1 cellular context compared by ENCODE assay signal in the genomic region with DNA sequence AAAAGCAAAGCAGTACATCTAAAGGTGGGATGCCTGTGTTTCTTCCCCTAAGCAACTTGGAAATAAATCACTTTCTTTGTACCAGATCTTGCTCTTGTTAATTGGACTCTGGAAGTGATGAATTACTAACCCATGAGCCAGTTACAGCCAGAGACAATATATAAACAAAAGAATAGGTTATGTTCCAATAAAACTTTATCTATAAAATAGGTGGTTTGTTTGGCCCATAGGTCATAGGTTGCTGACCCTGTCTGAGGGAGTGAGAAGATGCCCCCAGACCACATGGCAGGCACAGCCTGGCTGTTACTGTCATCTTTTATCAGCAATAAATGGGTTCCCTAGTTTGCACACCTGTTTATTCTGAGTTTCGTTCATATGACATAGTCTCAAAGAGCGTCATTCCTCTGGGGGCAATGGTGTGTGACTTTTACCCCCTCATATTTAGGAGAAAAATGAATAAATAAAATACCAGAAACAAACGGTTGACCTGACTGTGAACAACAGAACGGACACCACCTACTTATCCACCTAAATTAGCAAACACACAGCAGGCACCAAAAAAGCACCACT.
TF ChIP-seq lines count a peak whose summit lies in the region.

No MANE protein-coding gene starts in this region.

TF ChIP-seq in SK-N-SH, 30 proteins besides CTCF, POLR2A, EP300 and RAD21 (continued from another document):
- TF ChIP-seq, protein P1, sequence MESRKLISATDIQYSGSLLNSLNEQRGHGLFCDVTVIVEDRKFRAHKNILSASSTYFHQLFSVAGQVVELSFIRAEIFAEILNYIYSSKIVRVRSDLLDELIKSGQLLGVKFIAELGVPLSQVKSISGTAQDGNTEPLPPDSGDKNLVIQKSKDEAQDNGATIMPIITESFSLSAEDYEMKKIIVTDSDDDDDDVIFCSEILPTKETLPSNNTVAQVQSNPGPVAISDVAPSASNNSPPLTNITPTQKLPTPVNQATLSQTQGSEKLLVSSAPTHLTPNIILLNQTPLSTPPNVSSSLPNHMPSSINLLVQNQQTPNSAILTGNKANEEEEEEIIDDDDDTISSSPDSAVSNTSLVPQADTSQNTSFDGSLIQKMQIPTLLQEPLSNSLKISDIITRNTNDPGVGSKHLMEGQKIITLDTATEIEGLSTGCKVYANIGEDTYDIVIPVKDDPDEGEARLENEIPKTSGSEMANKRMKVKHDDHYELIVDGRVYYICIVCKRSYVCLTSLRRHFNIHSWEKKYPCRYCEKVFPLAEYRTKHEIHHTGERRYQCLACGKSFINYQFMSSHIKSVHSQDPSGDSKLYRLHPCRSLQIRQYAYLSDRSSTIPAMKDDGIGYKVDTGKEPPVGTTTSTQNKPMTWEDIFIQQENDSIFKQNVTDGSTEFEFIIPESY (IDR thresholded peaks at IDR 0.05; ENCODE audit: borderline replicate concordance, low read depth) = no peak
- TF ChIP-seq ELF1 (IDR thresholded peaks at IDR 0.05) = no peak
- TF ChIP-seq RCOR1 (IDR thresholded peaks at IDR 0.05; ENCODE audit: low read length) = no peak
- no peak for TF ChIP-seq MEF2A (IDR thresholded peaks at IDR 0.05; ENCODE audit: borderline replicate concordance, low read depth)
- TF ChIP-seq, protein P2, sequence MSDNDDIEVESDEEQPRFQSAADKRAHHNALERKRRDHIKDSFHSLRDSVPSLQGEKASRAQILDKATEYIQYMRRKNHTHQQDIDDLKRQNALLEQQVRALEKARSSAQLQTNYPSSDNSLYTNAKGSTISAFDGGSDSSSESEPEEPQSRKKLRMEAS (IDR thresholded peaks at IDR 0.05; ENCODE audit: low read depth) = no peak
- TF ChIP-seq EZH2phosphoT487 (IDR thresholded peaks at IDR 0.05; ENCODE audit: borderline replicate concordance, low read depth) = no peak
- no peak for TF ChIP-seq TCF12 (IDR thresholded peaks at IDR 0.05)
- no peak for TF ChIP-seq NFIC (IDR thresholded peaks at IDR 0.05; ENCODE audit: borderline replicate concordance)
- no peak for TF ChIP-seq SIN3A (IDR thresholded peaks at IDR 0.05; ENCODE audit: borderline replicate concordance, low read depth, low read length)
